ENCODE assay signal across 1 cellular context in the genomic region with DNA sequence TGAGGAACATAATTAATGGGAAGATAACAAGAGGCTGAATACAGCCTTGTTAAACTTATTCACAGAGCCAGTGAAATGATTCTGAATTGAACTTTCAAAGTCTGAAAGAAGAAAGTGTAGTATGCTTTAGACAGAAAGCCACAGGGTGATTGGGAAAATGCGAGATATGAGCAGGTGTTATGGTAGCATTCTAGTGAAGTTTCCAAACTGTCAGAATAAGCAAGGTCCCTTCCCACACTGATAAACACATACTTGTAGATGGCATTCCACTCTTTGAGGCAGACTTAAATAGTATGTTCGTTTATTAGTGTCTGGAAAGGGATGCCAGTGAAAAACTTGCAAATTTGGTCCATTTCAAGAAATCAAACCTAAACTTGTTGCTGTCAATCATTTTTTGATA.
TF ChIP-seq lines count a peak whose summit lies in the region.

No MANE protein-coding gene starts in this region.

TF ChIP-seq in HCT116, 20 proteins besides CTCF, POLR2A, EP300 and RAD21 (continued from another document):
- TF ChIP-seq SRF (IDR thresholded peaks at IDR 0.05; ENCODE audit: low read depth): no peak
- no peak for TF ChIP-seq SIN3A (IDR thresholded peaks at IDR 0.05; ENCODE audit: low read depth)
- no peak for TF ChIP-seq REST (IDR thresholded peaks at IDR 0.05; ENCODE audit: low read depth)
- no peak for TF ChIP-seq SP1 (IDR thresholded peaks at IDR 0.05; ENCODE audit: low read depth)
- no peak for TF ChIP-seq ZNF274 (IDR thresholded peaks at IDR 0.05; ENCODE audit: low read depth, low read length)
- TF ChIP-seq EGR1 (IDR thresholded peaks at IDR 0.05; ENCODE audit: low read depth): no peak
- no peak for TF ChIP-seq POLR2AphosphoS5 (IDR thresholded peaks at IDR 0.05; ENCODE audit: low read depth, low read length)
